Comparison of ENCODE assay signal across 1 cellular context in the genomic region with DNA sequence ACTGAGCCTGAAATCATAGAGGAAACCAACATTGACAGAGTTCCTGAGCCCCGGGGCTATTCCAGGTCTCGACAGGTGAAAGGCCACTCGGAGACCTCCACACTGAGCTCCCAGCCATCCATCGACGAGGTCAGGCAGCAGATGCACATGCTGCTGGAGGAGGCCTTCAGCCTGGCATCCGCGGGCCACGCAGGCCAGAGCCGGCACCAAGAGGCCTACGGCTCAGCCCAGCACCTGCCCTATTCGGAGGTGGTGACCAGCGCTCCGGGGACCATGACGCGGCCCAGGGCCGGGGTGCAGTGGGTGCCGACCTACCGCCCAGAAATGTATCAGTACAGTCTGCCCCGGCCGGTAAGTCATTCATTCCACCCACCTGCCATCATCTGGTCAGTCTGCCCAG.
TF ChIP-seq lines count a peak whose summit lies in the region.

No MANE protein-coding gene starts in this region.

TF ChIP-seq in IMR-90, 13 proteins besides CTCF, POLR2A, EP300 and RAD21 (continued from another document):
- no peak for TF ChIP-seq MAZ (IDR thresholded peaks at IDR 0.05; ENCODE audit: borderline replicate concordance, low read depth, low read length)
- no peak for TF ChIP-seq BHLHE40 (IDR thresholded peaks at IDR 0.05; ENCODE audit: low read depth, low read length)
- TF ChIP-seq SMC3 (IDR thresholded peaks at IDR 0.05; ENCODE audit: low read depth, low read length): no peak
- TF ChIP-seq, protein P1, sequence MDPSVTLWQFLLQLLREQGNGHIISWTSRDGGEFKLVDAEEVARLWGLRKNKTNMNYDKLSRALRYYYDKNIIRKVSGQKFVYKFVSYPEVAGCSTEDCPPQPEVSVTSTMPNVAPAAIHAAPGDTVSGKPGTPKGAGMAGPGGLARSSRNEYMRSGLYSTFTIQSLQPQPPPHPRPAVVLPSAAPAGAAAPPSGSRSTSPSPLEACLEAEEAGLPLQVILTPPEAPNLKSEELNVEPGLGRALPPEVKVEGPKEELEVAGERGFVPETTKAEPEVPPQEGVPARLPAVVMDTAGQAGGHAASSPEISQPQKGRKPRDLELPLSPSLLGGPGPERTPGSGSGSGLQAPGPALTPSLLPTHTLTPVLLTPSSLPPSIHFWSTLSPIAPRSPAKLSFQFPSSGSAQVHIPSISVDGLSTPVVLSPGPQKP (IDR thresholded peaks at IDR 0.05; ENCODE audit: borderline replicate concordance, low read depth, low read length): no peak
